ENCODE assay signal across 1 cellular context in the genomic region with DNA sequence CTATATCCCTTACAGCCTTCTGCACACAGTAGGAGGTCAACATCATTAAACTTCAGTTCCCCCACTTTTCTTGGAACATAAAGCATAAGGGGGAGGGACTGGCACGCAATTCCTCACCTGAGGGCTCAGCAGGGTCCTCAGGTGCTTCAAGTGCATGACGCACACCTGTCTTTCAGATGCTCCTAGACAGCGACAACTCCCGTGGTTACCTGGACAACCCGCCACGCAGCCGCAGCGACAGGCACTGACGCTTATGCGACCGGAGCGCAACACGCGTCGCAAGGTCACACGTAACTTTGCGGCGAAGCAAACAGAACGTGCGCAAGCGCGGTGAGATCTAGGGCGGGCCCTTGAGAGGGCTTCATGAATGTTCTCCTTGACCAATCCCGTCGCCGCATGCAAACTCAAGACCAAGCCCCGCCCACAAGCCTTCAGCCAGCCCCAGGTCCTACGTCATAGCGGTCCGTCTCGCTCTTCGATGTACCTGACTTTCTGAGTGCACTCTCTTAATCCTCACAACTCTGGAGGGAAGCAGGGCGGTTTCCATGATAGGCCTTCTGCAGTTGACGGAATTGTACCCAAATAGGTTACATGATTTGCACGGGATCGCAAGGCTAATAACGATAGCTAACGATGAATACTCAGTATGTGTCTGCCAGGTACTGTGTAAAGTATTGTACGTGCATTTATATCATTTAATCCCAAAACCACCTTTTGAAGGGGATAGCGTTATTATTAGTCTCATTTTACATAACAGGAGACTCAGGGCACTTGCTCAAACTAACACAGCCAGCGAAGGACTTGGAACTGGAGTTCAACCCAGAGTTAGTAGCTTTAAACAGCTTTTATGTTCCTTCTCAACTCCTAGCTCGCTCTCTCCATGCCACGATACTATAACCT.
A peak's percentile ranks its signal among the peaks of the same experiment; 100 is the strongest.
TF ChIP-seq lines count a peak whose summit lies in the region.

A gene with protein sequence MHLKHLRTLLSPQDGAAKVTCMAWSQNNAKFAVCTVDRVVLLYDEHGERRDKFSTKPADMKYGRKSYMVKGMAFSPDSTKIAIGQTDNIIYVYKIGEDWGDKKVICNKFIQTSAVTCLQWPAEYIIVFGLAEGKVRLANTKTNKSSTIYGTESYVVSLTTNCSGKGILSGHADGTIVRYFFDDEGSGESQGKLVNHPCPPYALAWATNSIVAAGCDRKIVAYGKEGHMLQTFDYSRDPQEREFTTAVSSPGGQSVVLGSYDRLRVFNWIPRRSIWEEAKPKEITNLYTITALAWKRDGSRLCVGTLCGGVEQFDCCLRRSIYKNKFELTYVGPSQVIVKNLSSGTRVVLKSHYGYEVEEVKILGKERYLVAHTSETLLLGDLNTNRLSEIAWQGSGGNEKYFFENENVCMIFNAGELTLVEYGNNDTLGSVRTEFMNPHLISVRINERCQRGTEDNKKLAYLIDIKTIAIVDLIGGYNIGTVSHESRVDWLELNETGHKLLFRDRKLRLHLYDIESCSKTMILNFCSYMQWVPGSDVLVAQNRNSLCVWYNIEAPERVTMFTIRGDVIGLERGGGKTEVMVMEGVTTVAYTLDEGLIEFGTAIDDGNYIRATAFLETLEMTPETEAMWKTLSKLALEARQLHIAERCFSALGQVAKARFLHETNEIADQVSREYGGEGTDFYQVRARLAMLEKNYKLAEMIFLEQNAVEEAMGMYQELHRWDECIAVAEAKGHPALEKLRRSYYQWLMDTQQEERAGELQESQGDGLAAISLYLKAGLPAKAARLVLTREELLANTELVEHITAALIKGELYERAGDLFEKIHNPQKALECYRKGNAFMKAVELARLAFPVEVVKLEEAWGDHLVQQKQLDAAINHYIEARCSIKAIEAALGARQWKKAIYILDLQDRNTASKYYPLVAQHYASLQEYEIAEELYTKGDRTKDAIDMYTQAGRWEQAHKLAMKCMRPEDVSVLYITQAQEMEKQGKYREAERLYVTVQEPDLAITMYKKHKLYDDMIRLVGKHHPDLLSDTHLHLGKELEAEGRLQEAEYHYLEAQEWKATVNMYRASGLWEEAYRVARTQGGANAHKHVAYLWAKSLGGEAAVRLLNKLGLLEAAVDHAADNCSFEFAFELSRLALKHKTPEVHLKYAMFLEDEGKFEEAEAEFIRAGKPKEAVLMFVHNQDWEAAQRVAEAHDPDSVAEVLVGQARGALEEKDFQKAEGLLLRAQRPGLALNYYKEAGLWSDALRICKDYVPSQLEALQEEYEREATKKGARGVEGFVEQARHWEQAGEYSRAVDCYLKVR (N-terminal part only) (minus strand): TSS at position 246 of the 900 bp plus-strand sequence. CDS start 90 bp downstream, at position 156.

TF ChIP-seq in HepG2, 621 proteins besides CTCF, POLR2A, EP300 and RAD21 (continued from another document and continues in another):
- TF ChIP-seq, protein P1, sequence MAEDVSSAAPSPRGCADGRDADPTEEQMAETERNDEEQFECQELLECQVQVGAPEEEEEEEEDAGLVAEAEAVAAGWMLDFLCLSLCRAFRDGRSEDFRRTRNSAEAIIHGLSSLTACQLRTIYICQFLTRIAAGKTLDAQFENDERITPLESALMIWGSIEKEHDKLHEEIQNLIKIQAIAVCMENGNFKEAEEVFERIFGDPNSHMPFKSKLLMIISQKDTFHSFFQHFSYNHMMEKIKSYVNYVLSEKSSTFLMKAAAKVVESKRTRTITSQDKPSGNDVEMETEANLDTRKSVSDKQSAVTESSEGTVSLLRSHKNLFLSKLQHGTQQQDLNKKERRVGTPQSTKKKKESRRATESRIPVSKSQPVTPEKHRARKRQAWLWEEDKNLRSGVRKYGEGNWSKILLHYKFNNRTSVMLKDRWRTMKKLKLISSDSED (CRISPR knock-in tag; IDR thresholded peaks at IDR 0.05) = no peak
- TF ChIP-seq GZF1 (CRISPR knock-in tag; IDR thresholded peaks at IDR 0.05) (no peak), ZBTB34 (CRISPR knock-in tag; IDR thresholded peaks at IDR 0.05) (peak; percentile 71; the same call in 1 of the 2 replicates), ZNF264 (CRISPR knock-in tag; IDR thresholded peaks at IDR 0.05) (no peak), ZNF550 (CRISPR knock-in tag; IDR thresholded peaks at IDR 0.05; ENCODE audit: borderline replicate concordance) (no peak), ELF3 (CRISPR knock-in tag; IDR thresholded peaks at IDR 0.05) (peak; percentile 46; the same call in 1 of the 2 replicates), HDAC1 (CRISPR knock-in tag; IDR thresholded peaks at IDR 0.05) (peak; percentile 94; the same call in 1 of the 2 replicates), ZNF576 (CRISPR knock-in tag; IDR thresholded peaks at IDR 0.05) (no peak), ZMYM4 (CRISPR knock-in tag; IDR thresholded peaks at IDR 0.05) (peak; percentile 89), RXRA (CRISPR knock-in tag; IDR thresholded peaks at IDR 0.05) (peak; percentile 85), NR2F6 (IDR thresholded peaks at IDR 0.05) (no peak), NR2F6 (CRISPR knock-in tag; IDR thresholded peaks at IDR 0.05) (peak; percentile 72; the same call in 1 of the 2 replicates), ATF3 (CRISPR knock-in tag; IDR thresholded peaks at IDR 0.05) (0 out of 2 replicates have a peak, but pooled peaks have one; percentile 37), ZNF292 (CRISPR knock-in tag; IDR thresholded peaks at IDR 0.05; ENCODE audit: borderline replicate concordance, low read depth) (0 out of 2 replicates have a peak, but pooled peaks have one; percentile 16), SIN3B (IDR thresholded peaks at IDR 0.05; ENCODE audit: low read length) (peak; percentile 70), ZBTB42 (CRISPR knock-in tag; IDR thresholded peaks at IDR 0.05) (peak; percentile 72; the same call in 1 of the 2 replicates), ZNF644 (CRISPR knock-in tag; IDR thresholded peaks at IDR 0.05; ENCODE audit: low read depth) (no peak), ZNF616 (CRISPR knock-in tag; IDR thresholded peaks at IDR 0.05; ENCODE audit: low read depth) (peak; percentile 74; the same call in 1 of the 2 replicates), LBX2 (CRISPR knock-in tag; IDR thresholded peaks at IDR 0.05; ENCODE audit: borderline replicate concordance) (peak; percentile 90), AKAP8 (CRISPR knock-in tag; IDR thresholded peaks at IDR 0.05) (peak; percentile 44; the same call in 1 of the 2 replicates), MAZ (IDR thresholded peaks at IDR 0.05; ENCODE audit: borderline replicate concordance, low read depth, low read length) (0 out of 2 replicates have a peak, but pooled peaks have one; percentile 37), MAZ (CRISPR knock-in tag; IDR thresholded peaks at IDR 0.05; ENCODE audit: low read depth) (peak; percentile 72), MIER2 (CRISPR knock-in tag; IDR thresholded peaks at IDR 0.05) (no peak; the same call in 1 of the 2 replicates), ZNF446 (CRISPR knock-in tag; IDR thresholded peaks at IDR 0.05) (no peak)
- TF ChIP-seq, protein P2, sequence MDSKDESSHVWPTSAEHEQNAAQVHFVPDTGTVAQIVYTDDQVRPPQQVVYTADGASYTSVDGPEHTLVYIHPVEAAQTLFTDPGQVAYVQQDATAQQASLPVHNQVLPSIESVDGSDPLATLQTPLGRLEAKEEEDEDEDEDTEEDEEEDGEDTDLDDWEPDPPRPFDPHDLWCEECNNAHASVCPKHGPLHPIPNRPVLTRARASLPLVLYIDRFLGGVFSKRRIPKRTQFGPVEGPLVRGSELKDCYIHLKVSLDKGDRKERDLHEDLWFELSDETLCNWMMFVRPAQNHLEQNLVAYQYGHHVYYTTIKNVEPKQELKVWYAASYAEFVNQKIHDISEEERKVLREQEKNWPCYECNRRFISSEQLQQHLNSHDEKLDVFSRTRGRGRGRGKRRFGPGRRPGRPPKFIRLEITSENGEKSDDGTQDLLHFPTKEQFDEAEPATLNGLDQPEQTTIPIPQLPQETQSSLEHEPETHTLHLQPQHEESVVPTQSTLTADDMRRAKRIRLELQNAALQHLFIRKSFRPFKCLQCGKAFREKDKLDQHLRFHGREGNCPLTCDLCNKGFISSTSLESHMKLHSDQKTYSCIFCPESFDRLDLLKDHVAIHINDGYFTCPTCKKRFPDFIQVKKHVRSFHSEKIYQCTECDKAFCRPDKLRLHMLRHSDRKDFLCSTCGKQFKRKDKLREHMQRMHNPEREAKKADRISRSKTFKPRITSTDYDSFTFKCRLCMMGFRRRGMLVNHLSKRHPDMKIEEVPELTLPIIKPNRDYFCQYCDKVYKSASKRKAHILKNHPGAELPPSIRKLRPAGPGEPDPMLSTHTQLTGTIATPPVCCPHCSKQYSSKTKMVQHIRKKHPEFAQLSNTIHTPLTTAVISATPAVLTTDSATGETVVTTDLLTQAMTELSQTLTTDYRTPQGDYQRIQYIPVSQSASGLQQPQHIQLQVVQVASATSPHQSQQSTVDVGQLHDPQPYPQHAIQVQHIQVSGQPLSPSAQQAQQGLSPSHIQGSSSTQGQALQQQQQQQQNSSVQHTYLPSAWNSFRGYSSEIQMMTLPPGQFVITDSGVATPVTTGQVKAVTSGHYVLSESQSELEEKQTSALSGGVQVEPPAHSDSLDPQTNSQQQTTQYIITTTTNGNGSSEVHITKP (CRISPR knock-in tag; IDR thresholded peaks at IDR 0.05; ENCODE audit: low read depth) = peak; percentile 46; the same call in 1 of the 2 replicates
- TF ChIP-seq, protein P3, sequence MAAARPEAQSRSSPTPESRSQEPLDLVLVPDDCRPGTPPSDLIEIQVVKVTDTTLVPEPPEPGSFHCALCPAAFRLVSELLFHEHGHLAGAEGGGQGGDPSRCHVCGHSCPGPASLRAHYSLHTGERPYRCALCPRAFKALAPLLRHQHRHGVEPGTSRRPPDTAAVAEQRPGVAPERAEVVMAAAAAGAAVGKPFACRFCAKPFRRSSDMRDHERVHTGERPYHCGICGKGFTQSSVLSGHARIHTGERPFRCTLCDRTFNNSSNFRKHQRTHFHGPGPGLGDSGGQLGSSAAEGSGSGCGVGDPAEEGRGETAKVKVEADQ (CRISPR knock-in tag; IDR thresholded peaks at IDR 0.05; ENCODE audit: borderline replicate concordance) = no peak
- TF ChIP-seq, protein P4, sequence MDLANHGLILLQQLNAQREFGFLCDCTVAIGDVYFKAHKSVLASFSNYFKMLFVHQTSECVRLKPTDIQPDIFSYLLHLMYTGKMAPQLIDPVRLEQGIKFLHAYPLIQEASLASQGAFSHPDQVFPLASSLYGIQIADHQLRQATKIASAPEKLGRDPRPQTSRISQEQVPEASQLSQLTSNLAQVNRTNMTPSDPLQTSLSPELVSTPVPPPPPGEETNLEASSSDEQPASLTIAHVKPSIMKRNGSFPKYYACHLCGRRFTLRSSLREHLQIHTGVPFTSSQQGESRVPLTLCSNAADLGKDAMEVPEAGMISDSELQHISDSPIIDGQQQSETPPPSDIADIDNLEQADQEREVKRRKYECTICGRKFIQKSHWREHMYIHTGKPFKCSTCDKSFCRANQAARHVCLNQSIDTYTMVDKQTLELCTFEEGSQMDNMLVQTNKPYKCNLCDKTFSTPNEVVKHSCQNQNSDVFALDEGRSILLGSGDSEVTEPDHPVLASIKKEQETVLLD (CRISPR knock-in tag; IDR thresholded peaks at IDR 0.05; ENCODE audit: low read depth) = no peak
- TF ChIP-seq, protein P5, sequence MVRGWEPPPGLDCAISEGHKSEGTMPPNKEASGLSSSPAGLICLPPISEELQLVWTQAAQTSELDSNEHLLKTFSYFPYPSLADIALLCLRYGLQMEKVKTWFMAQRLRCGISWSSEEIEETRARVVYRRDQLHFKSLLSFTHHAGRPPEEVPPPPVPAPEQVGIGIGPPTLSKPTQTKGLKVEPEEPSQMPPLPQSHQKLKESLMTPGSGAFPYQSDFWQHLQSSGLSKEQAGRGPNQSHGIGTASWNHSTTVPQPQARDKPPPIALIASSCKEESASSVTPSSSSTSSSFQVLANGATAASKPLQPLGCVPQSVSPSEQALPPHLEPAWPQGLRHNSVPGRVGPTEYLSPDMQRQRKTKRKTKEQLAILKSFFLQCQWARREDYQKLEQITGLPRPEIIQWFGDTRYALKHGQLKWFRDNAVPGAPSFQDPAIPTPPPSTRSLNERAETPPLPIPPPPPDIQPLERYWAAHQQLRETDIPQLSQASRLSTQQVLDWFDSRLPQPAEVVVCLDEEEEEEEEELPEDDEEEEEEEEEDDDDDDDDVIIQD (CRISPR knock-in tag; IDR thresholded peaks at IDR 0.05; ENCODE audit: low read depth) = peak; percentile 21; the same call in 1 of the 2 replicates
- TF ChIP-seq, protein P6, sequence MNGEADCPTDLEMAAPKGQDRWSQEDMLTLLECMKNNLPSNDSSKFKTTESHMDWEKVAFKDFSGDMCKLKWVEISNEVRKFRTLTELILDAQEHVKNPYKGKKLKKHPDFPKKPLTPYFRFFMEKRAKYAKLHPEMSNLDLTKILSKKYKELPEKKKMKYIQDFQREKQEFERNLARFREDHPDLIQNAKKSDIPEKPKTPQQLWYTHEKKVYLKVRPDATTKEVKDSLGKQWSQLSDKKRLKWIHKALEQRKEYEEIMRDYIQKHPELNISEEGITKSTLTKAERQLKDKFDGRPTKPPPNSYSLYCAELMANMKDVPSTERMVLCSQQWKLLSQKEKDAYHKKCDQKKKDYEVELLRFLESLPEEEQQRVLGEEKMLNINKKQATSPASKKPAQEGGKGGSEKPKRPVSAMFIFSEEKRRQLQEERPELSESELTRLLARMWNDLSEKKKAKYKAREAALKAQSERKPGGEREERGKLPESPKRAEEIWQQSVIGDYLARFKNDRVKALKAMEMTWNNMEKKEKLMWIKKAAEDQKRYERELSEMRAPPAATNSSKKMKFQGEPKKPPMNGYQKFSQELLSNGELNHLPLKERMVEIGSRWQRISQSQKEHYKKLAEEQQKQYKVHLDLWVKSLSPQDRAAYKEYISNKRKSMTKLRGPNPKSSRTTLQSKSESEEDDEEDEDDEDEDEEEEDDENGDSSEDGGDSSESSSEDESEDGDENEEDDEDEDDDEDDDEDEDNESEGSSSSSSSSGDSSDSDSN (CRISPR knock-in tag; IDR thresholded peaks at IDR 0.05) = 0 out of 2 replicates have a peak, but pooled peaks have one; percentile 40
